ENCODE assay signal across 8 cellular contexts in genomic region chr18:54205448-54205847, GRCh38. TPM values are rescaled to one million over a fixed set of nuclear protein-coding genes. Genes with fewer than 3 reads are reported as not detected.
A peak's percentile ranks its signal among the peaks of the same experiment; 100 is the strongest.
DNase-seq lines count a peak whose midpoint lies in the region; ATAC-seq, FAIRE-seq and TF ChIP-seq lines count a peak whose summit lies in the region.
"Not testable (repeated sequence)": the region's sequence is repeated elsewhere in the genome, so short reads cannot be mapped to it uniquely, and the experiment has no call there.

No MANE protein-coding gene starts in this region.

- H3K27ac ChIP-seq in KMS-11; right cardiac atrium (ENCODE audit: low read length); trophoblast cell (ENCODE audit: low read depth, low read length): not testable (repeated sequence)
- peak overlapping the region in 1 of 3 donors; percentile 43 for H3K27ac ChIP-seq in right lobe of liver

- H2AFZ ChIP-seq in KMS-11 (ENCODE audit: low read depth); trophoblast cell (ENCODE audit: insufficient read depth, low read length, poor library complexity): not testable (repeated sequence)

- H3K27me3 ChIP-seq in KMS-11 (ENCODE audit: insufficient read depth, low read depth); right cardiac atrium (ENCODE audit: control insufficient read depth, insufficient read depth); right lobe of liver; trophoblast cell (ENCODE audit: insufficient read depth, low read length): not testable (repeated sequence)

- TF ChIP-seq CTCF in KMS-11 (conservative IDR thresholded peaks at IDR 0.05; ENCODE audit: low read depth, low read length); chondrocyte (IDR thresholded peaks at IDR 0.05); right lobe of liver (IDR thresholded peaks at IDR 0.05); natural killer cell (IDR thresholded peaks at IDR 0.05): not testable (repeated sequence)

- peak overlapping the region; percentile 12; the same call in 1 of the 2 replicates for H3K4me2 ChIP-seq in KMS-11
- not testable (repeated sequence) for H3K4me2 ChIP-seq in trophoblast cell (ENCODE audit: low read length)

- H4K20me1 ChIP-seq in KMS-11 (ENCODE audit: insufficient read depth): not testable (repeated sequence)

- H4K8ac ChIP-seq in trophoblast cell (ENCODE audit: low read depth, low read length): not testable (repeated sequence)

- H3K4me3 Mint-ChIP-seq in activated T-helper 1 cell treated with anti-CD3 and anti-CD28 coated beads, Interleukin-12 subunit alpha, Interleukin-12 subunit beta, Interleukin-2, Interleukin-4 antibody, amounts not matched to agents 30 ng/mL and 10 ng/mL and 1 ng/mL, durations not matched to agents 14 hours and 24 hours and 36 hours: peak overlapping the region; percentile 32
- H3K4me3 Mint-ChIP-seq in chondrocyte (ENCODE audit: unreplicated experiment); natural killer cell: not testable (repeated sequence)

- not testable (repeated sequence) for H3K36me3 ChIP-seq in KMS-11 (ENCODE audit: insufficient read depth); trophoblast cell (ENCODE audit: control insufficient read depth in 1 of 2, insufficient read depth in 2 of 2, low read length in 2 of 2)
- peaks cover 0 to 11% (median 0%) of the 10 kb centered on the region in 4 donors for H3K36me3 ChIP-seq in right lobe of liver

- peak overlapping the region; percentile 73 for H3K4ac ChIP-seq in trophoblast cell (ENCODE audit: low read depth, low read length)

- WGBS in right cardiac atrium: 76% methylated on average over 6 of the region's 6 CpGs
- WGBS in right lobe of liver (ENCODE audit: insufficient coverage, low coverage, low lambda C conversion rate, missing lambda C conversion rate): 32% methylated on average over 6 of the region's 6 CpGs
- no CpG with 5 or more reads among the region's 6 CpGs for WGBS in trophoblast cell (ENCODE audit: extremely low coverage, insufficient coverage, insufficient read length)

- FAIRE-seq in GM19239 (lab: Jason Lieb, UNC): peak; percentile 48

- H3K79me1 ChIP-seq in trophoblast cell (ENCODE audit: low read length): not testable (repeated sequence)

- not testable (repeated sequence) for H4K12ac ChIP-seq in trophoblast cell (ENCODE audit: low read depth, low read length)

- ATAC-seq in right cardiac atrium (peak; percentile 44 to 66), right lobe of liver (peak; percentile 70 to 75 (median 72))
- not testable (repeated sequence) for ATAC-seq in natural killer cell

- H3K18ac ChIP-seq in trophoblast cell (ENCODE audit: low read length): not testable (repeated sequence)

- H3K27me3 Mint-ChIP-seq in activated T-helper 1 cell treated with anti-CD3 and anti-CD28 coated beads, Interleukin-12 subunit alpha, Interleukin-12 subunit beta, Interleukin-2, Interleukin-4 antibody, amounts not matched to agents 30 ng/mL and 10 ng/mL and 1 ng/mL, durations not matched to agents 14 hours and 24 hours and 36 hours (ENCODE audit: insufficient read depth); chondrocyte (ENCODE audit: low read depth); natural killer cell (ENCODE audit: low read depth in 2 of 2): not testable (repeated sequence)

- peaks cover 96% of the 10 kb centered on the region for H3K79me2 ChIP-seq in KMS-11 (ENCODE audit: insufficient read depth, low read depth)
- H3K79me2 ChIP-seq in trophoblast cell (ENCODE audit: control insufficient read depth, insufficient read depth, low read length, poor library complexity): not testable (repeated sequence)

- H2BK5ac ChIP-seq in trophoblast cell (ENCODE audit: low read depth, low read length, poor library complexity): not testable (repeated sequence)

- peaks cover 45% of the 10 kb centered on the region for H3K4me1 Mint-ChIP-seq in activated T-helper 1 cell treated with anti-CD3 and anti-CD28 coated beads, Interleukin-12 subunit alpha, Interleukin-12 subunit beta, Interleukin-2, Interleukin-4 antibody, amounts not matched to agents 30 ng/mL and 10 ng/mL and 1 ng/mL, durations not matched to agents 14 hours and 24 hours and 36 hours (ENCODE audit: low read depth)
- H3K4me1 Mint-ChIP-seq in chondrocyte (ENCODE audit: low read depth) (peaks cover 35% of the 10 kb centered on the region), natural killer cell (peaks cover 33 to 49% of the 10 kb centered on the region in 2 donors)

- H2BK12ac ChIP-seq in trophoblast cell (ENCODE audit: low read length): not testable (repeated sequence)

- peak overlapping the region; percentile 38 for H3K27ac Mint-ChIP-seq in activated T-helper 1 cell treated with anti-CD3 and anti-CD28 coated beads, Interleukin-12 subunit alpha, Interleukin-12 subunit beta, Interleukin-2, Interleukin-4 antibody, amounts not matched to agents 30 ng/mL and 10 ng/mL and 1 ng/mL, durations not matched to agents 14 hours and 24 hours and 36 hours
- peak overlapping the region; percentile 5 for H3K27ac Mint-ChIP-seq in chondrocyte (ENCODE audit: unreplicated experiment)
- peak overlapping the region; percentile 30 to 75 for H3K27ac Mint-ChIP-seq in natural killer cell

- H3K9me3 ChIP-seq in right cardiac atrium (ENCODE audit: control insufficient read depth, low read length); right lobe of liver; trophoblast cell (ENCODE audit: insufficient read depth, low read depth, low read length): not testable (repeated sequence)

- H3K9me3 Mint-ChIP-seq in activated T-helper 1 cell treated with anti-CD3 and anti-CD28 coated beads, Interleukin-12 subunit alpha, Interleukin-12 subunit beta, Interleukin-2, Interleukin-4 antibody, amounts not matched to agents 30 ng/mL and 10 ng/mL and 1 ng/mL, durations not matched to agents 14 hours and 24 hours and 36 hours; chondrocyte (ENCODE audit: low read depth); natural killer cell: not testable (repeated sequence)

- not testable (repeated sequence) for H2AK5ac ChIP-seq in trophoblast cell (ENCODE audit: low read length)

- H3K4me3 ChIP-seq in KMS-11 (IDR thresholded peaks at IDR 0.05; ENCODE audit: insufficient read depth, low read depth, low read length); right cardiac atrium (ENCODE audit: low read length); right lobe of liver; trophoblast cell (ENCODE audit: low read depth, low read length): not testable (repeated sequence)

- not testable (repeated sequence) for TF ChIP-seq POLR2A in right lobe of liver (IDR thresholded peaks at IDR 0.05)

- H3K4me1 ChIP-seq in KMS-11 (ENCODE audit: low read depth, poor library complexity, severe bottlenecking) (peaks cover 66% of the 10 kb centered on the region), right lobe of liver (peaks cover 0 to 21% (median 6%) of the 10 kb centered on the region in 4 donors)
- H3K4me1 ChIP-seq in right cardiac atrium (ENCODE audit: control insufficient read depth, insufficient read depth, low read length); trophoblast cell (ENCODE audit: control insufficient read depth in 1 of 2, insufficient read depth in 2 of 2, low read length in 2 of 2): not testable (repeated sequence)

- DNase-seq in GM19239 (ENCODE audit: insufficient read length, low spot score); activated T-helper 1 cell treated with anti-CD3 and anti-CD28 coated beads, Interleukin-12 subunit alpha, Interleukin-12 subunit beta, Interleukin-2, Interleukin-4 antibody, amounts not matched to agents 30 ng/mL and 10 ng/mL and 1 ng/mL, durations not matched to agents 14 hours and 24 hours and 36 hours (ENCODE audit: low spot score); chondrocyte (ENCODE audit: low spot score); right lobe of liver; natural killer cell; trophoblast cell: not testable (repeated sequence)
- peak in 1 of 3 donors; percentile 47 for DNase-seq in right cardiac atrium

- peaks cover 34% of the 10 kb centered on the region for H3K36me3 Mint-ChIP-seq in activated T-helper 1 cell treated with anti-CD3 and anti-CD28 coated beads, Interleukin-12 subunit alpha, Interleukin-12 subunit beta, Interleukin-2, Interleukin-4 antibody, amounts not matched to agents 30 ng/mL and 10 ng/mL and 1 ng/mL, durations not matched to agents 14 hours and 24 hours and 36 hours (ENCODE audit: low read depth)
- H3K36me3 Mint-ChIP-seq in chondrocyte (ENCODE audit: low read depth); natural killer cell: not testable (repeated sequence)

- not testable (repeated sequence) for H2BK120ac ChIP-seq in trophoblast cell (ENCODE audit: insufficient read depth, low read length, poor library complexity)

- not testable (repeated sequence) for H3K9ac ChIP-seq in KMS-11; trophoblast cell (ENCODE audit: low read length)

- not testable (repeated sequence) for H3K23ac ChIP-seq in trophoblast cell (ENCODE audit: low read length)

- not testable (repeated sequence) for H4K91ac ChIP-seq in trophoblast cell (ENCODE audit: low read depth, low read length)

- not testable (repeated sequence) for H3K14ac ChIP-seq in trophoblast cell (ENCODE audit: low read length)

- intact Hi-C loops in activated T-helper 1 cell treated with anti-CD3 and anti-CD28 coated beads, Interleukin-12 subunit alpha, Interleukin-12 subunit beta, Interleukin-2, Interleukin-4 antibody, amounts not matched to agents 30 ng/mL and 10 ng/mL and 1 ng/mL, durations not matched to agents 14 hours and 24 hours and 36 hours (cut with micrococcal nuclease): loop anchor here (10.0 kb wide), 1 partner anchor 181 kb away; no protein-coding TSS in a partner anchor
- intact Hi-C loops in right cardiac atrium (cut with DNase I); right lobe of liver (cut with DNase I); natural killer cell (cut with micrococcal nuclease): not testable (repeated sequence)

RNA-seq across cellular contexts. Expression of gene MBD2, which starts 19.0 kb away (rescaled TPM):
- 223 and 242 TPM in 2 replicates for total RNA-seq in activated T-helper 1 cell treated with anti-CD3 and anti-CD28 coated beads, Interleukin-12 subunit alpha, Interleukin-12 subunit beta, Interleukin-2, Interleukin-4 antibody, amounts not matched to agents 30 ng/mL and 10 ng/mL and 1 ng/mL, durations not matched to agents 14 hours and 24 hours and 36 hours
- total RNA-seq in chondrocyte (51.2 to 54.8 TPM (median 52.2 TPM) in 3 replicates), right cardiac atrium (10 to 100 TPM; 48.8 to 68.2 (median 60.7) TPM), right lobe of liver (10 to 100 TPM; 13.7 to 47.7 (median 29.4) TPM), natural killer cell (100 to 1,000 TPM in 1 of 3 donors, 10 to 100 TPM in 2; 74.8 to 107 (median 92.3) TPM)
- 27.3 TPM for polyA plus RNA-seq in right cardiac atrium
- 33.1 and 34.2 TPM in 2 replicates for polyA plus RNA-seq in trophoblast cell (2013)
